ENCODE assay signal across 14 cellular contexts in genomic region chr5:143006511-143006910, GRCh38.
DNase-seq lines count a peak whose midpoint lies in the region; ATAC-seq and TF ChIP-seq lines count a peak whose summit lies in the region.
"Had no signal": no experiment of that assay in that cellular context is flagged by ENCODE, and none has a peak within 500 bp of the region (broad histone marks: within the 10 kb centered on the region; RNA-seq: fewer than 3 reads in every experiment).

No MANE protein-coding gene starts in this region.

- no peak for ATAC-seq in HG03457 (IDR thresholded peaks at IDR 0.05; ENCODE audit: unreplicated experiment)

- TF ChIP-seq EP300 in tibial nerve (IDR thresholded peaks at IDR 0.05), result no peak

- CTCF ChIA-PET in activated CD4-positive, alpha-beta T cell treated with anti-CD3 and anti-CD28 coated beads, Interleukin-2, amount 10 ng/mL, durations not matched to agents 7 days and 5 days (lab: Charles Lee), result no interaction called here

- peaks cover 16% of the 10 kb centered on the region for H3K36me3 Mint-ChIP-seq in activated CD4-positive, alpha-beta T cell treated with anti-CD3 and anti-CD28 coated beads, Interleukin-2, amount 10 ng/mL, durations not matched to agents 7 days and 5 days (ENCODE audit: low read depth)

- no peaks in the 10 kb centered on the region for H3K9me3 ChIP-seq in tibial nerve

- POLR2A ChIA-PET in activated CD4-positive, alpha-beta T cell treated with anti-CD3 and anti-CD28 coated beads, Interleukin-2, amount 10 ng/mL, durations not matched to agents 7 days and 5 days (lab: Charles Lee), result no interaction called here

- peaks cover 92% of the 10 kb centered on the region for H3K4me1 Mint-ChIP-seq in activated CD4-positive, alpha-beta T cell treated with anti-CD3 and anti-CD28 coated beads, Interleukin-2, amount 10 ng/mL, durations not matched to agents 7 days and 5 days

- TF ChIP-seq CTCF in coronary artery (IDR thresholded peaks at IDR 0.05) (no peak), tibial nerve (IDR thresholded peaks at IDR 0.05) (no peak)

- H3K27ac ChIP-seq in coronary artery, result peak overlapping the region; percentile 11 to 67
- peak overlapping the region in 3 of 4 donors; percentile 40 to 73 (median 43) for H3K27ac ChIP-seq in tibial nerve
- H3K27ac ChIP-seq: HL-60 had no signal

- DNase-seq in activated CD4-positive, alpha-beta T cell treated with anti-CD3 and anti-CD28 coated beads, Interleukin-2, amount 10 ng/mL, durations not matched to agents 7 days and 5 days, result no peak
- no peak for DNase-seq in activated CD4-positive, alpha-beta T cell treated with anti-CD3 and anti-CD28 coated beads for 1 hour
- DNase-seq in coronary artery (ENCODE audit: low spot score) (no peak), medulla oblongata (ENCODE audit: extremely low spot score) (peak; percentile 55), tibial nerve (ENCODE audit: low spot score in 2 of 2) (no peak), AG20443 (ENCODE audit: low spot score) (no peak), AML-193 (lab: John Stamatoyannopoulos, UW) (no peak)
- DNase-seq: COR-L47; effector CD4-positive, alpha-beta T cell; NCI-H2081; NCI-H748 treated with DMSO at 0.1 percent for 48 hours; T-helper 9 cell had no signal

- no peaks in the 10 kb centered on the region for H3K27me3 Mint-ChIP-seq in activated CD4-positive, alpha-beta T cell treated with anti-CD3 and anti-CD28 coated beads, Interleukin-2, amount 10 ng/mL, durations not matched to agents 7 days and 5 days

- H3K4me3 Mint-ChIP-seq in activated CD4-positive, alpha-beta T cell treated with anti-CD3 and anti-CD28 coated beads, Interleukin-2, amount 10 ng/mL, durations not matched to agents 7 days and 5 days, result no peak overlapping the region

- peaks cover 3% of the 10 kb centered on the region for H3K9me3 Mint-ChIP-seq in activated CD4-positive, alpha-beta T cell treated with anti-CD3 and anti-CD28 coated beads, Interleukin-2, amount 10 ng/mL, durations not matched to agents 7 days and 5 days

- H3K4me3 ChIP-seq in coronary artery, result no peak overlapping the region
- no peak overlapping the region for H3K4me3 ChIP-seq in tibial nerve

- peaks cover 0 to 85% (median 50%) of the 10 kb centered on the region in 4 donors for H3K4me1 ChIP-seq in tibial nerve

- H3K36me3 ChIP-seq in tibial nerve, result no peaks in the 10 kb centered on the region

- H3K27ac Mint-ChIP-seq in activated CD4-positive, alpha-beta T cell treated with anti-CD3 and anti-CD28 coated beads, Interleukin-2, amount 10 ng/mL, durations not matched to agents 7 days and 5 days, result peak overlapping the region; percentile 26

- no peak for TF ChIP-seq POLR2A in tibial nerve (IDR thresholded peaks at IDR 0.05)

- H3K27me3 ChIP-seq in tibial nerve, result no peaks in the 10 kb centered on the region
